In genomic region chr16:81693467-81694303, GRCh38 we compare ENCODE assay signal across 12 cellular contexts.
DNase-seq lines count a peak whose midpoint lies in the region; FAIRE-seq and TF ChIP-seq lines count a peak whose summit lies in the region.
"Had no signal": no experiment of that assay in that cellular context is flagged by ENCODE, and none has a peak within 500 bp of the region (broad histone marks: within the 10 kb centered on the region; RNA-seq: fewer than 3 reads in every experiment).

No MANE protein-coding gene starts in this region.

- H3K4me1 Mint-ChIP-seq in activated naive CD8-positive, alpha-beta T cell treated with anti-CD3 and anti-CD28 coated beads for 36 hours = no peaks in the 10 kb centered on the region

- H3K4me2 ChIP-seq in osteoblast (ENCODE audit: insufficient read depth, low read length) = no peak overlapping the region

- H3K4me3 Mint-ChIP-seq in activated naive CD8-positive, alpha-beta T cell treated with anti-CD3 and anti-CD28 coated beads for 36 hours = no peak overlapping the region
- H3K4me3 Mint-ChIP-seq: CD4-positive, alpha-beta T cell had no signal

- intact Hi-C loops in esophagus muscularis mucosa (cut with DNase I) = no loop called here

- H3K36me3 ChIP-seq in MG63 (peaks cover 19% of the 10 kb centered on the region), esophagus muscularis mucosa (peaks cover 4 to 53% (median 38%) of the 10 kb centered on the region in 4 donors), osteoblast (ENCODE audit: insufficient read depth, low read length) (peaks cover 9% of the 10 kb centered on the region), small intestine (ENCODE audit: control insufficient read depth in 2 of 2, insufficient read depth in 2 of 2, low read length in 2 of 2) (peaks cover 11 to 23% of the 10 kb centered on the region in 2 donors)

- WGBS in esophagus muscularis mucosa = 77% methylated on average over 13 of the region's 18 CpGs
- WGBS in small intestine, 3 donors = 84 to 91% (median 90%) methylated on average over 18 of the region's 18 CpGs

- TF ChIP-seq CTCF in esophagus muscularis mucosa (IDR thresholded peaks at IDR 0.05) = no peak
- no peak for TF ChIP-seq CTCF in osteoblast (IDR thresholded peaks at IDR 0.05; ENCODE audit: extremely low read depth, low read depth, low read length)

- H3K4me3 ChIP-seq in MG63 (no peak overlapping the region), esophagus muscularis mucosa (no peak overlapping the region), osteoblast (ENCODE audit: insufficient read depth, low read length) (no peak overlapping the region), small intestine (ENCODE audit: low read depth in 1 of 2, low read length in 2 of 2) (no peak overlapping the region)

- H4K20me1 ChIP-seq in osteoblast (ENCODE audit: insufficient read depth, low read length) = no peaks in the 10 kb centered on the region

- H3K79me2 ChIP-seq in osteoblast (ENCODE audit: insufficient read depth, low read length) = no peaks in the 10 kb centered on the region

- H3K4me1 ChIP-seq in esophagus muscularis mucosa (peaks cover 12 to 63% (median 58%) of the 10 kb centered on the region in 4 donors), osteoblast (ENCODE audit: insufficient read depth, low read length) (peaks cover 12% of the 10 kb centered on the region), small intestine (ENCODE audit: control insufficient read depth in 2 of 2, insufficient read depth in 1 of 2, low read depth in 1 of 2, low read length in 1 of 2) (no peaks in the 10 kb centered on the region)

- no peaks in the 10 kb centered on the region for H3K9me3 Mint-ChIP-seq in activated naive CD8-positive, alpha-beta T cell treated with anti-CD3 and anti-CD28 coated beads for 36 hours
- H3K9me3 Mint-ChIP-seq: CD4-positive, alpha-beta T cell; naive B cell had no signal

- H2AFZ ChIP-seq in osteoblast (ENCODE audit: low read length) = no peak overlapping the region

- no peak for TF ChIP-seq POLR2A in esophagus muscularis mucosa (IDR thresholded peaks at IDR 0.05; ENCODE audit: low read depth)

- no peak overlapping the region for H3K27ac Mint-ChIP-seq in activated naive CD8-positive, alpha-beta T cell treated with anti-CD3 and anti-CD28 coated beads for 36 hours
- H3K27ac Mint-ChIP-seq: CD4-positive, alpha-beta T cell had no signal

- H3K9me3 ChIP-seq in MG63 = no peaks in the 10 kb centered on the region
- no peaks in the 10 kb centered on the region for H3K9me3 ChIP-seq in esophagus muscularis mucosa
- no peaks in the 10 kb centered on the region for H3K9me3 ChIP-seq in osteoblast (ENCODE audit: low read depth, low read length)
- no peaks in the 10 kb centered on the region for H3K9me3 ChIP-seq in small intestine (ENCODE audit: control insufficient read depth, low read depth)

- H3K27ac ChIP-seq in esophagus muscularis mucosa (replicated peaks in 1 of 4) = peak overlapping the region; percentile 73 to 85 (median 82)
- peak overlapping the region; percentile 74 for H3K27ac ChIP-seq in osteoblast (ENCODE audit: low read depth, low read length)
- H3K27ac ChIP-seq in small intestine (ENCODE audit: low read depth in 1 of 2, low read length in 1 of 2) = peak overlapping the region in 1 of 2 donors; percentile 25

- FAIRE-seq in small intestine (lab: Jason Lieb, UNC) = no peak

- no peaks in the 10 kb centered on the region for H3K27me3 Mint-ChIP-seq in activated naive CD8-positive, alpha-beta T cell treated with anti-CD3 and anti-CD28 coated beads for 36 hours
- H3K27me3 Mint-ChIP-seq: CD4-positive, alpha-beta T cell; naive B cell had no signal

- TF ChIP-seq EP300 in esophagus muscularis mucosa (IDR thresholded peaks at IDR 0.05) = no peak

- peak; percentile 85 for DNase-seq in AG08396 (ENCODE audit: low spot score)
- peak; percentile 82 for DNase-seq in MG63
- no peak for DNase-seq in esophagus muscularis mucosa (ENCODE audit: extremely low spot score)
- DNase-seq in osteoblast (ENCODE audit: insufficient read length, low spot score, missing footprints) = peak; percentile 73
- DNase-seq in HK-2 (ENCODE audit: unreplicated experiment) = no peak
- DNase-seq in activated naive CD8-positive, alpha-beta T cell treated with anti-CD3 and anti-CD28 coated beads for 36 hours = no peak
- DNase-seq in small intestine = no peak
- DNase-seq in retina = no peak
- DNase-seq: activated effector memory CD4-positive, alpha-beta T cell treated with anti-CD3 and anti-CD28 coated beads, Interleukin-2, amount 50 U/mL, for 16 hours; CD4-positive, alpha-beta T cell; naive B cell; SHP77 treated with DMSO at 0.1 percent for 48 hours had no signal

- H3K36me3 Mint-ChIP-seq in activated naive CD8-positive, alpha-beta T cell treated with anti-CD3 and anti-CD28 coated beads for 36 hours = peaks cover 7% of the 10 kb centered on the region

- H3K27me3 ChIP-seq in MG63 (no peaks in the 10 kb centered on the region), esophagus muscularis mucosa (no peaks in the 10 kb centered on the region), osteoblast (ENCODE audit: insufficient read depth, low read length) (no peaks in the 10 kb centered on the region), small intestine (ENCODE audit: control insufficient read depth in 2 of 2, insufficient read depth in 2 of 2, low read length in 2 of 2) (no peaks in the 10 kb centered on the region)

Comparison
In these comparisons a context has a peak if more than half of its experiments do, and no peak if none do; other contexts are left out.
1. DNase-seq: peak in AG08396 (single experiment), MG63 (single experiment) and osteoblast (single experiment); none in esophagus muscularis mucosa (single experiment), HK-2 (single experiment), activated naive CD8-positive, alpha-beta T cell treated with anti-CD3 and anti-CD28 coated beads for 36 hours (single experiment), small intestine (single experiment) and retina (single experiment).